In the genomic region with DNA sequence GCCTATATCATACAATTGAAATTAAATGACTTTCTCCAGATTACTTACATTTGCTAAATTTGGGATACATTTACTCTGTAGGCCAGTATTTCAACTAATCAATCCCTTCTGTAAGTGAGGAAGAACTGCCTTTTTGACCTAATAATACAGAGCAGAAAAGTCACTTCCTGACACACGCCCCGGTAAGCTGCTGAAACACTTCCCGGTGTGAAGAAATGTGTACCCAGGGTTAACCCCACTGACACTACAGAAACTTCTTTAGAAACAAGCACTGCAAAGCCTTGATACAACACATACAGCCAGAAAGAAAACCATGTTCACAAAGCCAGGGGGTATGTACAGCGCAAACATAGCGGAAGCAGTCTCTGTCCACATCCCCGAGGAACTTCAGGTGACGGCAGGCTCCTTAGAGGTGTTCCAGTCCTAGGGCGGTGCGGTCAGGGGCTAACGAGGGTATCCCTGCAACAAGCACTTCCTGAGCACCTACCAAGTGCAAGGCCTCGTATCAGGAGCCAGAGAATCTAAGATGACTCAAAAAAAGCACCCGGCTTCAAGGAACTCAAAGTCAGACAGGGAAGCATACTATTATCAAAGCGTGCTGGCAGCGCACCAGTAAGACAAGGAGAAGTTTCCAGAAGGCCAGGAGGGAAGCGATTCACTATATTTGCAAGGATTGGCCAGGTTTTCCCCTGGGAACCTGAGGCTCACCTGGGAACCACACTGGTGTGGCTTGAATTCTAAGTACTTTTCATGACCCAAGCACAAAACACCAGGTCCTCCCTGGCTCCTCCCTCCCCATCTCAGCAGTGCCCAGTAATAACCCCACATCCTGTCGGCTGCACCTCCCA, we compare ENCODE assay signal across 11 cellular contexts. TPM values are rescaled to one million over a fixed set of nuclear protein-coding genes. Genes with fewer than 3 reads are reported as not detected.
A peak's percentile ranks its signal among the peaks of the same experiment; 100 is the strongest.
DNase-seq lines count a peak whose midpoint lies in the region; ATAC-seq and TF ChIP-seq lines count a peak whose summit lies in the region.
"Had no signal": no experiment of that assay in that cellular context is flagged by ENCODE, and none has a peak within 500 bp of the region (broad histone marks: within the 10 kb centered on the region; RNA-seq: fewer than 3 reads in every experiment).

No MANE protein-coding gene starts in this region.

- peak overlapping the region; percentile 2; the same call in 1 of the 2 replicates for H2BK120ac ChIP-seq in IMR-90 (ENCODE audit: low read depth, low read length)

- no peak for TF ChIP-seq RAD21 in IMR-90 (IDR thresholded peaks at IDR 0.05; ENCODE audit: low read length)

- no peak overlapping the region; the same call in 1 of the 2 replicates for H4K91ac ChIP-seq in IMR-90 (ENCODE audit: insufficient read depth, low read depth, low read length)

- H3K27ac ChIP-seq in IMR-90 (ENCODE audit: insufficient read depth, low read length), result no peak overlapping the region
- peak overlapping the region in 1 of 2 donors; percentile 83 for H3K27ac ChIP-seq in left lung

- H3K27me3 ChIP-seq in IMR-90 (ENCODE audit: control insufficient read depth, insufficient read depth, low read length), result no peaks in the 10 kb centered on the region
- H3K27me3 ChIP-seq in left lung, result no peaks in the 10 kb centered on the region

- H3K36me3 ChIP-seq in IMR-90 (ENCODE audit: control insufficient read depth, insufficient read depth, low read length) (no peaks in the 10 kb centered on the region), left lung (peaks cover 0 to under 1% of the 10 kb centered on the region in 2 donors)

- no peak for TF ChIP-seq CTCF in IMR-90 (conservative IDR thresholded peaks at IDR 0.05; ENCODE audit: low read depth, low read length)
- TF ChIP-seq CTCF in left lung (IDR thresholded peaks at IDR 0.05), result no peak

- H4K5ac ChIP-seq in IMR-90 (ENCODE audit: low read depth, low read length), result no peak overlapping the region

- no peak for ATAC-seq in IMR-90 (ENCODE audit: low read depth)
- peak; percentile 10 for ATAC-seq in left lung
- ATAC-seq in stimulated activated memory B cell treated with anti-CD40 and anti-IgM and Interleukin-4, amounts not matched to agents 10 μg/mL and 1 μg/mL and 100 μg/mL, for 72 hours, result no peak
- no peak for ATAC-seq in activated CD8-positive, alpha-beta T cell treated with anti-CD3 and anti-CD28 coated beads, Interleukin-2, amount 10 ng/mL, durations not matched to agents 7 days and 5 days
- no peak for ATAC-seq in GM21825 (IDR thresholded peaks at IDR 0.05; ENCODE audit: unreplicated experiment)
- ATAC-seq: right cardiac atrium had no signal

- H3K27me3 Mint-ChIP-seq in activated CD4-positive, alpha-beta memory T cell treated with anti-CD3 and anti-CD28 coated beads, Interleukin-2, amount 10 ng/mL, durations not matched to agents 7 days and 5 days, result peaks cover 28% of the 10 kb centered on the region
- peaks cover 18% of the 10 kb centered on the region for H3K27me3 Mint-ChIP-seq in stimulated activated memory B cell treated with anti-CD40 and anti-IgM and Interleukin-4, amounts not matched to agents 10 μg/mL and 1 μg/mL and 100 μg/mL, for 72 hours
- peaks cover 13% of the 10 kb centered on the region for H3K27me3 Mint-ChIP-seq in activated CD8-positive, alpha-beta T cell treated with anti-CD3 and anti-CD28 coated beads, Interleukin-2, amount 10 ng/mL, durations not matched to agents 7 days and 5 days (ENCODE audit: low read depth)

- peaks cover 33 to 82% of the 10 kb centered on the region in 2 experiments for H3K79me1 ChIP-seq in IMR-90 (ENCODE audit: low read depth in 1 of 2, low read length in 2 of 2)

- no peak overlapping the region for H3K18ac ChIP-seq in IMR-90 (ENCODE audit: low read depth, low read length)

- no peak overlapping the region for H2BK20ac ChIP-seq in IMR-90 (ENCODE audit: low read depth, low read length)

- 0 out of 4 replicates have a peak overlapping the region, but pooled peaks of 1 of the 2 experiments have one; percentile 8 for H4K8ac ChIP-seq in IMR-90 (ENCODE audit: low read depth in 2 of 2, low read length in 2 of 2)

- CTCF ChIA-PET in IMR-90 (lab: Yijun Ruan, JAX), result no interaction called here
- CTCF ChIA-PET in activated CD4-positive, alpha-beta memory T cell treated with anti-CD3 and anti-CD28 coated beads, Interleukin-2, amount 10 ng/mL, durations not matched to agents 7 days and 5 days (lab: Charles Lee), result no interaction called here
- CTCF ChIA-PET in activated CD8-positive, alpha-beta T cell treated with anti-CD3 and anti-CD28 coated beads, Interleukin-2, amount 10 ng/mL, durations not matched to agents 7 days and 5 days (lab: Charles Lee), result no interaction called here

- H3K36me3 Mint-ChIP-seq in activated CD4-positive, alpha-beta memory T cell treated with anti-CD3 and anti-CD28 coated beads, Interleukin-2, amount 10 ng/mL, durations not matched to agents 7 days and 5 days (ENCODE audit: low read depth), result no peaks in the 10 kb centered on the region
- H3K36me3 Mint-ChIP-seq in stimulated activated memory B cell treated with anti-CD40 and anti-IgM and Interleukin-4, amounts not matched to agents 10 μg/mL and 1 μg/mL and 100 μg/mL, for 72 hours, result peaks cover 5% of the 10 kb centered on the region
- no peaks in the 10 kb centered on the region for H3K36me3 Mint-ChIP-seq in activated CD8-positive, alpha-beta T cell treated with anti-CD3 and anti-CD28 coated beads, Interleukin-2, amount 10 ng/mL, durations not matched to agents 7 days and 5 days (ENCODE audit: low read depth)

- H4K20me1 ChIP-seq in IMR-90 (ENCODE audit: insufficient read depth, low read length), result peaks cover 68% of the 10 kb centered on the region

- H2BK5ac ChIP-seq in IMR-90 (ENCODE audit: low read depth, low read length, poor library complexity, severe bottlenecking), result no peak overlapping the region

- no peak overlapping the region for H3K9ac ChIP-seq in IMR-90 (ENCODE audit: low read depth, low read length)

- DNase-seq in IMR-90 (no peak), left lung (no peak), H4 (ENCODE audit: low spot score) (no peak)
- DNase-seq in activated CD4-positive, alpha-beta memory T cell treated with anti-CD3 and anti-CD28 coated beads, Interleukin-2, amount 10 ng/mL, durations not matched to agents 7 days and 5 days, result peak; percentile 6
- DNase-seq in activated CD8-positive, alpha-beta T cell treated with anti-CD3 and anti-CD28 coated beads, Interleukin-2, amount 10 ng/mL, durations not matched to agents 7 days and 5 days, result no peak
- DNase-seq: activated effector memory CD4-positive, alpha-beta T cell treated with anti-CD3 and anti-CD28 coated beads, Interleukin-2, amount 50 U/mL, for 16 hours; effector CD4-positive, alpha-beta T cell; NCI-H1105; right cardiac atrium had no signal

- H3K9me3 Mint-ChIP-seq in activated CD4-positive, alpha-beta memory T cell treated with anti-CD3 and anti-CD28 coated beads, Interleukin-2, amount 10 ng/mL, durations not matched to agents 7 days and 5 days, result no peaks in the 10 kb centered on the region
- no peaks in the 10 kb centered on the region for H3K9me3 Mint-ChIP-seq in stimulated activated memory B cell treated with anti-CD40 and anti-IgM and Interleukin-4, amounts not matched to agents 10 μg/mL and 1 μg/mL and 100 μg/mL, for 72 hours
- no peaks in the 10 kb centered on the region for H3K9me3 Mint-ChIP-seq in activated CD8-positive, alpha-beta T cell treated with anti-CD3 and anti-CD28 coated beads, Interleukin-2, amount 10 ng/mL, durations not matched to agents 7 days and 5 days (ENCODE audit: insufficient read depth)

- no peak overlapping the region for H3K4me3 Mint-ChIP-seq in activated CD4-positive, alpha-beta memory T cell treated with anti-CD3 and anti-CD28 coated beads, Interleukin-2, amount 10 ng/mL, durations not matched to agents 7 days and 5 days
- no peak overlapping the region for H3K4me3 Mint-ChIP-seq in stimulated activated memory B cell treated with anti-CD40 and anti-IgM and Interleukin-4, amounts not matched to agents 10 μg/mL and 1 μg/mL and 100 μg/mL, for 72 hours
- no peak overlapping the region for H3K4me3 Mint-ChIP-seq in activated CD8-positive, alpha-beta T cell treated with anti-CD3 and anti-CD28 coated beads, Interleukin-2, amount 10 ng/mL, durations not matched to agents 7 days and 5 days

- H2AK5ac ChIP-seq in IMR-90 (ENCODE audit: low read depth, low read length), result peak overlapping the region; percentile 34; the same call in 1 of the 2 replicates

- intact Hi-C loops in IMR-90 (cut with micrococcal nuclease), result no loop called here
- intact Hi-C loops in left lung (cut with DNase I), result no loop called here

- H2AK9ac ChIP-seq in IMR-90 (replicated peaks; ENCODE audit: low read depth, low read length, poor library complexity), result no peak overlapping the region

- peak overlapping the region; percentile 18; the same call in 1 of the 3 replicates for H2BK15ac ChIP-seq in IMR-90 (ENCODE audit: low read depth, low read length)

- H3K9me1 ChIP-seq in IMR-90 (ENCODE audit: insufficient read depth, low read length), result peaks cover 37% of the 10 kb centered on the region

- BruUV-seq in IMR-90 (replicated peaks; lab: Mats Ljungman, UMichigan), result no TSS peak

- no peak overlapping the region for H3K4me2 ChIP-seq in IMR-90 (ENCODE audit: low read depth, low read length)

- POLR2A ChIA-PET in IMR-90 (lab: Charles Lee; ENCODE audit: unreplicated experiment), result no interaction called here
- POLR2A ChIA-PET in activated CD4-positive, alpha-beta memory T cell treated with anti-CD3 and anti-CD28 coated beads, Interleukin-2, amount 10 ng/mL, durations not matched to agents 7 days and 5 days (lab: Charles Lee), result no interaction called here
- POLR2A ChIA-PET in activated CD8-positive, alpha-beta T cell treated with anti-CD3 and anti-CD28 coated beads, Interleukin-2, amount 10 ng/mL, durations not matched to agents 7 days and 5 days (lab: Charles Lee), result no interaction called here

- peak overlapping the region; percentile 34; the same call in 1 of the 2 replicates for H3K4ac ChIP-seq in IMR-90 (ENCODE audit: low read depth, low read length)

- peak overlapping the region; percentile 35; the same call in 1 of the 2 replicates for H3K23ac ChIP-seq in IMR-90 (ENCODE audit: low read depth, low read length)

- H3K4me1 ChIP-seq in IMR-90 (ENCODE audit: control insufficient read depth, insufficient read depth, low read length) (peaks cover 46% of the 10 kb centered on the region), left lung (peaks cover 32 to 82% of the 10 kb centered on the region in 2 donors)

- no peak overlapping the region for H3K56ac ChIP-seq in IMR-90 (ENCODE audit: extremely low read depth, insufficient read depth, low read length)

- 99% methylated on average over 11 of the region's 16 CpGs; no CpG with 5 or more reads in 1 of the 2 experiments for WGBS in IMR-90 (ENCODE audit: extremely low coverage in 2 of 2, insufficient read length in 1 of 2), 2 experiments

- in situ Hi-C loops in IMR-90 (cut with MboI; ENCODE audit: low sequenced_read_pairs), result no loop called here

- peaks cover 12% of the 10 kb centered on the region for H3K4me1 Mint-ChIP-seq in activated CD4-positive, alpha-beta memory T cell treated with anti-CD3 and anti-CD28 coated beads, Interleukin-2, amount 10 ng/mL, durations not matched to agents 7 days and 5 days
- H3K4me1 Mint-ChIP-seq in stimulated activated memory B cell treated with anti-CD40 and anti-IgM and Interleukin-4, amounts not matched to agents 10 μg/mL and 1 μg/mL and 100 μg/mL, for 72 hours, result peaks cover 34% of the 10 kb centered on the region
- peaks cover 14% of the 10 kb centered on the region for H3K4me1 Mint-ChIP-seq in activated CD8-positive, alpha-beta T cell treated with anti-CD3 and anti-CD28 coated beads, Interleukin-2, amount 10 ng/mL, durations not matched to agents 7 days and 5 days (ENCODE audit: low read depth)

- H3K27ac Mint-ChIP-seq in activated CD4-positive, alpha-beta memory T cell treated with anti-CD3 and anti-CD28 coated beads, Interleukin-2, amount 10 ng/mL, durations not matched to agents 7 days and 5 days, result no peak overlapping the region
- peak overlapping the region; percentile 15 for H3K27ac Mint-ChIP-seq in stimulated activated memory B cell treated with anti-CD40 and anti-IgM and Interleukin-4, amounts not matched to agents 10 μg/mL and 1 μg/mL and 100 μg/mL, for 72 hours
- H3K27ac Mint-ChIP-seq in activated CD8-positive, alpha-beta T cell treated with anti-CD3 and anti-CD28 coated beads, Interleukin-2, amount 10 ng/mL, durations not matched to agents 7 days and 5 days, result no peak overlapping the region

- peak overlapping the region; percentile 38 for H3K14ac ChIP-seq in IMR-90 (replicated peaks; ENCODE audit: low read depth, low read length)

- TF ChIP-seq POLR2A in IMR-90 (IDR thresholded peaks at IDR 0.05; ENCODE audit: low read depth, low read length), result no peak

- H3K4me3 ChIP-seq in IMR-90 (ENCODE audit: insufficient read depth, low read depth, low read length) (no peak overlapping the region), left lung (peak overlapping the region in 1 of 2 donors; percentile 8)

- dilution Hi-C loops in IMR-90 (cut with HindIII; ENCODE audit: low sequenced_read_pairs, unreplicated experiment), result no loop called here

- H2AFZ ChIP-seq in IMR-90 (replicated peaks; ENCODE audit: low read length, poor library complexity), result no peak overlapping the region

- H3K9me3 ChIP-seq in IMR-90 (ENCODE audit: control insufficient read depth, insufficient read depth, low read length) (no peaks in the 10 kb centered on the region), left lung (no peaks in the 10 kb centered on the region)

RNA-seq across cellular contexts. Expression of a gene that starts 46.6 kb away (rescaled TPM):
- total RNA-seq in IMR-90 (2012; rRNA removed) (7.9 and 9.7 TPM in 2 replicates), left lung (10 to 100 TPM; 33.9 to 40.6 TPM)
- polyA plus RNA-seq in IMR-90 (2012; rRNA removed), result 16.6 and 16.9 TPM in 2 replicates
- polyA plus RNA-seq in IMR-90 (2012; cell fraction: cytosol; rRNA removed), result 11.0 and 15.4 TPM in 2 replicates
- 50.6 and 72.6 TPM in 2 replicates for polyA plus RNA-seq in IMR-90 (2012; cell fraction: nucleus; rRNA removed; ENCODE audit: low replicate concordance)
- 1 to 10 TPM; 3.9 to 5.0 TPM for total RNA-seq in activated CD4-positive, alpha-beta memory T cell treated with anti-CD3 and anti-CD28 coated beads, Interleukin-2, amount 10 ng/mL, durations not matched to agents 7 days and 5 days
- 1 to 10 TPM; 2.5 to 3.3 TPM for total RNA-seq in activated CD8-positive, alpha-beta T cell treated with anti-CD3 and anti-CD28 coated beads, Interleukin-2, amount 10 ng/mL, durations not matched to agents 7 days and 5 days
- total RNA-seq in H4 (2014; rRNA removed; shearing (Covaris generic)), result 7.0 and 7.4 TPM in 2 replicates
